Comparison of ENCODE assay signal across 10 cellular contexts in the genomic region with DNA sequence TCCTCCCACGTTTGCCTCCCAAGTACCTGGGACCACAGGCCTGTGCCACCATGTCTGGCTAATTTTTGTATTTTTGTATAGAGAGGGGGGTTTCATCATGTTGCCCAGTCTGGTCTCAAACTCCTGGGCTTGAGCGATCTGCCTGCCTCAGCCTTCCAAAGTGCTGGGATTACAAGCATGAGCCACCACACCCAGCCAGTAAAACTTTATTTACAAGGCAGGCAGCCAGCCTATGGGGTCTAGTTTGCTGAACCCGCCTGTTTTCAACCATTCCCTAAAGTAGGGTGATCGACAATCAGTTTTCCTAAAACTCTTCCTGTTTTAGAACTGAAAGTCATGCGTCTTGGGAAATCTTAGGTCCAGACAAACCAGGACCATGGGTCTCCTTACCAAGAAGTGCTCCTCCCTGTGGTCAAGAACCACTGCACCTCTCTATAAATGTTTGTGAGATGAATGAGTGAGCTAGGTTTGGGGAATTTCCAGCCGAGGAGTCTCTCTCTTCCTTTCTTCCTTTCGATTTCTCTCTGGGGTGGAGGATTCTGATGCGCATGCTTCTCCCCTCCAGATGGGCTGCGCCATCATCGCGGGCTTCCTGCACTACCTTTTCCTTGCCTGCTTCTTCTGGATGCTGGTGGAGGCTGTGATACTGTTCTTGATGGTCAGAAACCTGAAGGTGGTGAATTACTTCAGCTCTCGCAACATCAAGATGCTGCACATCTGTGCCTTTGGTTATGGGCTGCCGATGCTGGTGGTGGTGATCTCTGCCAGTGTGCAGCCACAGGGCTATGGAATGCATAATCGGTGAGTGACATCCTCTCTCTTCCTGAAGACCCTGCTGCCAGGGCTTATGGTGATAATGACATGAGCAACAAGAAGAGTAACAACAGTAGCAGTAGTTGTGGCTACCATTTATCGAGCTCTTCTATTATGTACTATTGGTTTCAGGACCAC. TPM values are rescaled to one million over a fixed set of nuclear protein-coding genes. Genes with fewer than 3 reads are reported as not detected.
DNase-seq lines count a peak whose midpoint lies in the region; ATAC-seq and TF ChIP-seq lines count a peak whose summit lies in the region.
"Had no signal": no experiment of that assay in that cellular context is flagged by ENCODE, and none has a peak within 500 bp of the region (broad histone marks: within the 10 kb centered on the region; RNA-seq: fewer than 3 reads in every experiment).

No MANE protein-coding gene starts in this region.

- H3K27me3 Mint-ChIP-seq in endodermal cell (ENCODE audit: insufficient read depth) (no peaks in the 10 kb centered on the region), neural progenitor cell (ENCODE audit: insufficient read depth, low read depth) (no peaks in the 10 kb centered on the region), Caco-2 (ENCODE audit: insufficient read depth, unreplicated experiment) (no peaks in the 10 kb centered on the region)
- H3K27me3 Mint-ChIP-seq: type B pancreatic cell had no signal

- no peaks in the 10 kb centered on the region for H3F3A ChIP-seq in neural progenitor cell (ENCODE audit: low read depth)

- CTCF ChIA-PET in Caco-2 (lab: Charles Lee), result no interaction called here

- peak; percentile 26 for TF ChIP-seq CTCF in AG09309 (IDR thresholded peaks at IDR 0.05; ENCODE audit: control insufficient read depth, insufficient read depth, low read depth, low read length, missing control alignments)
- peak; percentile 27 for TF ChIP-seq CTCF in GM13976 (IDR thresholded peaks at IDR 0.05; ENCODE audit: borderline replicate concordance, control extremely low read depth, extremely low read depth, insufficient read depth, missing control alignments)
- no peak for TF ChIP-seq CTCF in endodermal cell (conservative IDR thresholded peaks at IDR 0.05)
- TF ChIP-seq CTCF in neural progenitor cell (IDR thresholded peaks at IDR 0.05), result no peak
- TF ChIP-seq CTCF in Caco-2 (IDR thresholded peaks at IDR 0.05; ENCODE audit: insufficient read depth in 1 of 2, low read depth in 1 of 2, low read length in 1 of 2, severe bottlenecking in 1 of 2, unreplicated experiment in 1 of 2), result no peak
- no peak for TF ChIP-seq CTCF in gastrocnemius medialis (IDR thresholded peaks at IDR 0.05 in 4 of 5, conservative IDR thresholded peaks at IDR 0.05 in 1 of 5)

- in situ Hi-C loops in GM13976 (cut with MboI; ENCODE audit: low sequenced_read_pairs, unreplicated experiment), result no loop called here
- in situ Hi-C loops in gastrocnemius medialis (cut with MboI; ENCODE audit: low sequenced_read_pairs in 4 of 4), result no loop called here

- H3K9me3 ChIP-seq in endodermal cell (ENCODE audit: control insufficient read depth, low read length) (peaks cover 55% of the 10 kb centered on the region), neural progenitor cell (ENCODE audit: low read depth) (peaks cover 2% of the 10 kb centered on the region), Caco-2 (no peaks in the 10 kb centered on the region), gastrocnemius medialis (peaks cover 0 to 12% (median 0%) of the 10 kb centered on the region in 3 donors)

- no peak overlapping the region for H3K9ac ChIP-seq in endodermal cell (ENCODE audit: extremely low read depth, low read length, poor library complexity, severe bottlenecking)
- H3K9ac ChIP-seq in neural progenitor cell, result no peak overlapping the region

- no peak overlapping the region for H3K4me2 ChIP-seq in neural progenitor cell

- H3K27ac ChIP-seq in endodermal cell (ENCODE audit: low read depth, low read length) (no peak overlapping the region), neural progenitor cell (no peak overlapping the region), gastrocnemius medialis (no peak overlapping the region)

- no peak for ATAC-seq in HG03159 (IDR thresholded peaks at IDR 0.05; ENCODE audit: unreplicated experiment)
- no peak for ATAC-seq in gastrocnemius medialis
- ATAC-seq: left cardiac atrium had no signal

- no peak overlapping the region for H3K27ac Mint-ChIP-seq in endodermal cell
- H3K27ac Mint-ChIP-seq in neural progenitor cell, result no peak overlapping the region
- H3K27ac Mint-ChIP-seq in Caco-2 (ENCODE audit: unreplicated experiment), result no peak overlapping the region
- H3K27ac Mint-ChIP-seq: type B pancreatic cell had no signal

- H4K20me1 ChIP-seq in neural progenitor cell (ENCODE audit: low read depth), result no peaks in the 10 kb centered on the region

- no peaks in the 10 kb centered on the region for H3K27me3 ChIP-seq in endodermal cell (ENCODE audit: control insufficient read depth, insufficient read depth, low read length, poor library complexity, severe bottlenecking)
- no peaks in the 10 kb centered on the region for H3K27me3 ChIP-seq in neural progenitor cell
- H3K27me3 ChIP-seq in Caco-2 (replicated peaks; ENCODE audit: control insufficient read depth, insufficient read depth, low read length), result no peaks in the 10 kb centered on the region
- no peaks in the 10 kb centered on the region for H3K27me3 ChIP-seq in gastrocnemius medialis

- H3K4me3 ChIP-seq in AG09309 (ENCODE audit: control insufficient read depth, low read depth, low read length), result no peak overlapping the region; the same call in 1 of the 2 replicates
- H3K4me3 ChIP-seq in endodermal cell (ENCODE audit: low read length), result no peak overlapping the region
- no peak overlapping the region for H3K4me3 ChIP-seq in neural progenitor cell
- H3K4me3 ChIP-seq in Caco-2 (ENCODE audit: low read depth, low read length), result no peak overlapping the region
- no peak overlapping the region for H3K4me3 ChIP-seq in gastrocnemius medialis

- H3K36me3 Mint-ChIP-seq in endodermal cell (ENCODE audit: low read depth) (peaks cover 6% of the 10 kb centered on the region), neural progenitor cell (no peaks in the 10 kb centered on the region), Caco-2 (ENCODE audit: insufficient read depth, unreplicated experiment) (no peaks in the 10 kb centered on the region)
- H3K36me3 Mint-ChIP-seq: type B pancreatic cell had no signal

- H3K36me3 ChIP-seq in endodermal cell (ENCODE audit: control insufficient read depth, insufficient read depth, low read length) (no peaks in the 10 kb centered on the region), neural progenitor cell (no peaks in the 10 kb centered on the region), Caco-2 (ENCODE audit: control insufficient read depth, insufficient read depth, low read length) (no peaks in the 10 kb centered on the region), gastrocnemius medialis (no peaks in the 10 kb centered on the region)

- intact Hi-C loops in Caco-2 (cut with micrococcal nuclease; ENCODE audit: unreplicated experiment), result no loop called here
- intact Hi-C loops in gastrocnemius medialis (cut with DNase I; ENCODE audit: low total_unique reads), result no loop called here

- POLR2A ChIA-PET in Caco-2 (lab: Charles Lee), result no interaction called here

- no peaks in the 10 kb centered on the region for H3K4me1 ChIP-seq in endodermal cell (ENCODE audit: control insufficient read depth, insufficient read depth, low read length)
- H3K4me1 ChIP-seq in neural progenitor cell, result no peaks in the 10 kb centered on the region
- no peaks in the 10 kb centered on the region for H3K4me1 ChIP-seq in Caco-2
- no peaks in the 10 kb centered on the region for H3K4me1 ChIP-seq in gastrocnemius medialis

- no peaks in the 10 kb centered on the region for H3K4me1 Mint-ChIP-seq in endodermal cell
- H3K4me1 Mint-ChIP-seq in neural progenitor cell, result no peaks in the 10 kb centered on the region
- no peaks in the 10 kb centered on the region for H3K4me1 Mint-ChIP-seq in Caco-2 (ENCODE audit: low read depth, unreplicated experiment)

- peak; percentile 0 for DNase-seq in AG09309 (ENCODE audit: low read depth)
- peak; percentile 51 for DNase-seq in GM13976 (ENCODE audit: low spot score)
- peak; percentile 24 for DNase-seq in SW480 (ENCODE audit: low spot score)
- peak; percentile 38 for DNase-seq in endodermal cell
- DNase-seq in neural progenitor cell (ENCODE audit: low spot score), result no peak
- no peak for DNase-seq in Caco-2
- no peak for DNase-seq in gastrocnemius medialis
- DNase-seq: left cardiac atrium had no signal

- H3K4me3 Mint-ChIP-seq in endodermal cell, result no peak overlapping the region
- no peak overlapping the region for H3K4me3 Mint-ChIP-seq in neural progenitor cell
- H3K4me3 Mint-ChIP-seq in Caco-2 (ENCODE audit: unreplicated experiment), result no peak overlapping the region
- H3K4me3 Mint-ChIP-seq: type B pancreatic cell had no signal

- H3K79me2 ChIP-seq in neural progenitor cell (ENCODE audit: low read depth), result no peaks in the 10 kb centered on the region

- 81% methylated on average over 9 to 15 of the region's 15 CpGs for WGBS in endodermal cell (ENCODE audit: insufficient coverage in 1 of 2, insufficient read length in 1 of 2), 2 experiments

- no peak overlapping the region for H2AFZ ChIP-seq in neural progenitor cell (replicated peaks)

- H3K9me3 Mint-ChIP-seq in endodermal cell, result peaks cover 93% of the 10 kb centered on the region
- H3K9me3 Mint-ChIP-seq in neural progenitor cell, result peaks cover 31% of the 10 kb centered on the region
- peaks cover 25% of the 10 kb centered on the region for H3K9me3 Mint-ChIP-seq in Caco-2 (ENCODE audit: unreplicated experiment)

- no TSS peak for BruUV-seq in Caco-2 (replicated peaks; lab: Mats Ljungman, UMichigan)

- TF ChIP-seq POLR2A in gastrocnemius medialis (IDR thresholded peaks at IDR 0.05), result no peak

RNA-seq across cellular contexts. Expression of a gene that starts 38.7 kb away (rescaled TPM):
- total RNA-seq in endodermal cell (not detected), neural progenitor cell (ENCODE audit: low replicate concordance) (not detected in 2 replicates), Caco-2 (2022) (not detected in 2 replicates), gastrocnemius medialis (under 1 TPM in 2 of 4 donors, not detected in 2; 0.13 to 0.33 TPM)
- not detected for polyA plus RNA-seq in endodermal cell (2013, experiment 1 of 2)
- not detected for polyA plus RNA-seq in endodermal cell (2013, experiment 2 of 2)

Comparison
In these comparisons a context has a peak if more than half of its experiments do, and no peak if none do; other contexts are left out.
1. DNase-seq: peak in AG09309 (single experiment), GM13976 (single experiment), SW480 (single experiment) and endodermal cell (single experiment); none in neural progenitor cell (single experiment), Caco-2 (0 of 2) and gastrocnemius medialis (0 of 2).
2. CTCF ChIP-seq: peak in AG09309 (single experiment) and GM13976 (single experiment); none in endodermal cell (single experiment), neural progenitor cell (single experiment), Caco-2 (0 of 2) and gastrocnemius medialis (0 of 5).